Comparison of ENCODE assay signal across 7 cellular contexts in the genomic region with DNA sequence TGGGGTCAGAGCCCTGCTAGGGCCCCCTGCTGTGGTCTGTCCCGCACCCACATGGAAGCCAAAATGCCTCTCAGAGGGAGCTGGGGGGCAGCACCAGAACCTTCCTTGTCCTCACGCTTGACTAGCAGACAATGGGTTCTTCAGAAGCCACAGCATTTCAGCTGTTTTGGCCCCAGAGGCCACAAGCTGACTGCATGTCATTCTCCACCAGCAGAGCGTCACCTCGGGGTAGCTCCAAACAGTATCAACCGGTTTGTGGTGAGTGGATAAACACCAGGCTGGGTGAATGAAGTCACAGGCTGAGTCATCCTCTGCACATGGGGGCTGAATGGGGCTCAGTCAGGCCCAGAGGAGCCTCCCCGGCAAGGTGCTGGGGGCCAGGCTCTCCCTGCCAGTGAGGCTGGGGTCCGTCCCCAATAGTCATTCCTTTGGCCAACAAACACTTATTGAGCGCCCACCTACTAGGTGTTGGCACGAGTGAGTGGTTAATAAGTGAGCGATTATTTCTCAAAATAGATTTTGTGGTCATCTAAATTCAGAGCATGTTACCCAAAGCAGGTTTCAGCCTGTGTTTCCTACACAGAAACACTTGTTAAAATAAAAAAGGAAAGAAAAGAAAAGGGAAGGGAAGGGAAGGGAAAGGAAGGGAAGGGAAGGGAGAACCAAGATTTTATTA. TPM values are rescaled to one million over a fixed set of nuclear protein-coding genes. Genes with fewer than 3 reads are reported as not detected.
DNase-seq lines count a peak whose midpoint lies in the region; ATAC-seq lines count a peak whose summit lies in the region.

No MANE protein-coding gene starts in this region.

- DNase-seq in HT-29 (ENCODE audit: low spot score) = peak; percentile 2
- DNase-seq in activated T-cell treated with anti-CD3 and anti-CD28 coated beads for 4 hours = peak; percentile 9
- DNase-seq in kidney glomerular epithelial cell (lab: John Stamatoyannopoulos, UW) = peak; percentile 79
- DNase-seq in HuH-7.5 (ENCODE audit: low spot score) = no peak
- no peak for DNase-seq in SHP77 (lab: John Stamatoyannopoulos, UW)

- ATAC-seq in GM18499 (IDR thresholded peaks at IDR 0.05; ENCODE audit: insufficient read depth, unreplicated experiment) (peak; percentile 96), GM21717 (IDR thresholded peaks at IDR 0.05; ENCODE audit: unreplicated experiment) (peak; percentile 90)

RNA-seq across cellular contexts. Expression of a gene that starts 9.1 kb away (rescaled TPM):
- total RNA-seq in HT-29 (2014; rRNA removed; shearing (Covaris generic)) = not detected in 2 replicates

RNA-seq across cellular contexts. Expression of a gene that starts 53.3 kb away (rescaled TPM):
- total RNA-seq in HT-29 (2014; rRNA removed; shearing (Covaris generic)) = not detected in 2 replicates

Comparison
In these comparisons a context has a peak if more than half of its experiments do, and no peak if none do; other contexts are left out.
1. DNase-seq: peak in HT-29 (single experiment), activated T-cell treated with anti-CD3 and anti-CD28 coated beads for 4 hours (single experiment) and kidney glomerular epithelial cell (single experiment); none in HuH-7.5 (single experiment) and SHP77 (0 of 2).